In the genomic region with DNA sequence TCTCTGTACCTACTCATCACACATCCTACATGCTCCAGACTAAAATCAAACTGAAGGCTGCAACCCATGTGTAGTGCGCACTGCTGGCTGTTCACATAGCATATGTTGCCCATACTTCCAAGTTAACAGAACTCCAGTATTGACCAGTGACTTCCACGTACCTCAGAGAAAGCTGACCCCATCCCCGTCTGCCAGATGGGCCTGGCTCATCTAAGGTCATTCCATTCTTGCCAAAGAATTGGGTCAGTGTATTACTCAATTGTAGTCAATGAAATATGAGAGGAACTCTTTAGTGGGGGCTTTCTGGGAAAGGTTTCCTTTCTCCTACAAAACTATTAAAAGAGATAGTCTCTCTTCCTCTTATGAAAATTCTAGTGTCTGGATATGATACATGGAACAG, we compare ENCODE assay signal across 20 cellular contexts.
"Had no signal": no experiment of that assay in that cellular context is flagged by ENCODE, and none has a peak within 500 bp of the region (broad histone marks: within the 10 kb centered on the region; RNA-seq: fewer than 3 reads in every experiment).

No MANE protein-coding gene starts in this region.

- H3K36me3 Mint-ChIP-seq: activated naive CD4-positive, alpha-beta T cell treated with anti-CD3 and anti-CD28 coated beads, Interleukin-2, amount 50 U/mL, for 72 hours; memory B cell; natural killer cell treated with Interleukin-12 subunit alpha and Interleukin-12 subunit beta and Interleukin-15 and Interleukin-18, amount 100 ng/mL, for 72 hours had no signal

- H3K27me3 Mint-ChIP-seq: central memory CD8-positive, alpha-beta T cell; memory B cell had no signal

- DNase-seq: activated CD4-positive, alpha-beta T cell treated with anti-CD3 and anti-CD28 coated beads, Interleukin-2, amount 50 U/mL, for 1 hour; activated CD8-positive, alpha-beta T cell treated with anti-CD3 and anti-CD28 coated beads, Interleukin-2, amount 10 ng/mL, durations not matched to agents 7 days and 5 days; adrenal gland; effector memory CD4-positive, alpha-beta T cell; foreskin fibroblast; sigmoid colon; stimulated activated CD4-positive, alpha-beta T cell treated with anti-CD3 and anti-CD28 coated beads, Interleukin-4, amount 100 ng/mL, for 24 hours; stimulated activated naive CD4-positive, alpha-beta T cell treated with Interleukin-2 at 50 U/mL for 16 hours; upper lobe of right lung had no signal

- H3K4me1 ChIP-seq: adrenal gland, breast epithelium, parathyroid adenoma, sigmoid colon, upper lobe of right lung had no signal

- H3K36me3 ChIP-seq: adrenal gland, breast epithelium, neutrophil, sigmoid colon, upper lobe of right lung had no signal

- H3K27ac ChIP-seq: adrenal gland, breast epithelium, neutrophil, parathyroid adenoma, sigmoid colon, upper lobe of right lung, VCaP had no signal

- H3K9ac ChIP-seq: parathyroid adenoma had no signal

- H3K79me2 ChIP-seq: parathyroid adenoma had no signal

- H3K9me3 Mint-ChIP-seq: activated naive CD4-positive, alpha-beta T cell treated with anti-CD3 and anti-CD28 coated beads, Interleukin-2, amount 50 U/mL, for 72 hours; central memory CD8-positive, alpha-beta T cell; memory B cell; natural killer cell treated with Interleukin-12 subunit alpha and Interleukin-12 subunit beta and Interleukin-15 and Interleukin-18, amount 100 ng/mL, for 72 hours had no signal

- ATAC-seq: activated CD4-positive, CD25-positive, alpha-beta regulatory T cell treated with anti-CD3 and anti-CD28 coated beads, Interleukin-2, amount 50 U/mL, for 24 hours; activated CD8-positive, alpha-beta T cell treated with anti-CD3 and anti-CD28 coated beads, Interleukin-2, amount 10 ng/mL, durations not matched to agents 7 days and 5 days; activated naive CD4-positive, alpha-beta T cell treated with anti-CD3 and anti-CD28 coated beads, Interleukin-2, amount 50 U/mL, for 72 hours; SK-N-SH treated with all-trans-retinoic acid at 6 μM for 48 hours; upper lobe of right lung had no signal

- H3K4me3 ChIP-seq: adrenal gland, breast epithelium, sigmoid colon, upper lobe of right lung had no signal

- H3K4me3 Mint-ChIP-seq: activated CD8-positive, alpha-beta T cell treated with anti-CD3 and anti-CD28 coated beads, Interleukin-2, amount 10 ng/mL, durations not matched to agents 7 days and 5 days; central memory CD8-positive, alpha-beta T cell; memory B cell; natural killer cell treated with Interleukin-12 subunit alpha and Interleukin-12 subunit beta and Interleukin-15 and Interleukin-18, amount 100 ng/mL, for 72 hours had no signal

- FAIRE-seq: colon had no signal

- H3K27me3 ChIP-seq: adrenal gland, breast epithelium, neutrophil, sigmoid colon, upper lobe of right lung had no signal

- H3K27ac Mint-ChIP-seq: activated CD8-positive, alpha-beta T cell treated with anti-CD3 and anti-CD28 coated beads, Interleukin-2, amount 10 ng/mL, durations not matched to agents 7 days and 5 days; activated naive CD4-positive, alpha-beta T cell treated with anti-CD3 and anti-CD28 coated beads, Interleukin-2, amount 50 U/mL, for 72 hours; memory B cell; natural killer cell treated with Interleukin-12 subunit alpha and Interleukin-12 subunit beta and Interleukin-15 and Interleukin-18, amount 100 ng/mL, for 72 hours had no signal

- H2AFZ ChIP-seq: parathyroid adenoma had no signal

- H3K9me3 ChIP-seq: adrenal gland, breast epithelium, neutrophil, sigmoid colon, upper lobe of right lung had no signal

- H3K4me1 Mint-ChIP-seq: central memory CD8-positive, alpha-beta T cell; memory B cell had no signal
